11 cellular contexts compared by ENCODE assay signal in genomic region chr5:127958421-127959011, GRCh38.
DNase-seq lines count a peak whose midpoint lies in the region; ATAC-seq and TF ChIP-seq lines count a peak whose summit lies in the region.
"Had no signal": no experiment of that assay in that cellular context is flagged by ENCODE, and none has a peak within 500 bp of the region (broad histone marks: within the 10 kb centered on the region; RNA-seq: fewer than 3 reads in every experiment).

No MANE protein-coding gene starts in this region.

- H3K27ac ChIP-seq in breast epithelium (peak overlapping the region; percentile 64 to 68), upper lobe of left lung (peak overlapping the region; percentile 17 to 60 (median 47))

- POLR2A ChIA-PET in MCF 10A (lab: Yijun Ruan, JAX), result interaction anchor here (0.6 to 3.1 kb wide), 4 partner anchors 8 to 123 kb away, joined by 3 to 12 read pairs (median 8); no protein-coding TSS in a partner anchor

- H3K36me3 Mint-ChIP-seq in MCF 10A (ENCODE audit: insufficient read depth, unreplicated experiment), result peaks cover under 1% of the 10 kb centered on the region

- H3K9me3 ChIP-seq in breast epithelium, result no peaks in the 10 kb centered on the region
- H3K9me3 ChIP-seq in upper lobe of left lung, result no peaks in the 10 kb centered on the region

- H3K27me3 ChIP-seq in breast epithelium (no peaks in the 10 kb centered on the region), upper lobe of left lung (no peaks in the 10 kb centered on the region)

- DNase-seq in breast epithelium (ENCODE audit: low spot score in 2 of 2), result no peak
- DNase-seq in MCF 10A (ENCODE audit: unreplicated experiment), result no peak
- peak; percentile 63 for DNase-seq in NCI-H69 (lab: John Stamatoyannopoulos, UW)
- peak; percentile 16 for DNase-seq in globus pallidus (ENCODE audit: low spot score)
- no peak for DNase-seq in upper lobe of left lung
- no peak for DNase-seq in central memory CD4-positive, alpha-beta T cell
- no peak for DNase-seq in NK-92 treated with Interleukin-12 subunit alpha and Interleukin-12 subunit beta, amount 100 ng/mL, for 24 hours (lab: John Stamatoyannopoulos, UW)
- DNase-seq: activated CD4-positive, CD25-positive, alpha-beta regulatory T cell treated with anti-CD3 and anti-CD28 coated beads, Interleukin-2, amount 50 U/mL, for 72 hours; activated effector memory CD4-positive, alpha-beta T cell treated with Interleukin-2 at 50 U/mL for 16 hours had no signal

- TF ChIP-seq CTCF in breast epithelium (IDR thresholded peaks at IDR 0.05) (no peak), MCF 10A (IDR thresholded peaks at IDR 0.05; ENCODE audit: unreplicated experiment) (no peak), upper lobe of left lung (IDR thresholded peaks at IDR 0.05) (no peak)

- no peak for TF ChIP-seq EP300 in upper lobe of left lung (IDR thresholded peaks at IDR 0.05)

- no peaks in the 10 kb centered on the region for H3K27me3 Mint-ChIP-seq in MCF 10A (ENCODE audit: insufficient read depth, unreplicated experiment)

- intact Hi-C loops in breast epithelium (cut with DNase I; ENCODE audit: low total_unique reads), result no loop called here
- intact Hi-C loops in MCF 10A (cut with micrococcal nuclease), result loop anchor here (1.0 kb wide), 1 partner anchor 125 kb away; the partner anchor contains the start of gene SLC12A2

- peaks cover 37% of the 10 kb centered on the region for H3K4me1 Mint-ChIP-seq in MCF 10A (ENCODE audit: insufficient read depth, unreplicated experiment)

- H3K9me3 Mint-ChIP-seq in MCF 10A (ENCODE audit: unreplicated experiment), result no peaks in the 10 kb centered on the region

- H3K4me1 ChIP-seq in breast epithelium (peaks cover 0 to 20% of the 10 kb centered on the region in 2 donors), upper lobe of left lung (peaks cover 25 to 38% (median 34%) of the 10 kb centered on the region in 4 donors)

- H3K4me3 ChIP-seq in breast epithelium (no peak overlapping the region), upper lobe of left lung (no peak overlapping the region)

- H3K27ac Mint-ChIP-seq in MCF 10A (ENCODE audit: low read depth, unreplicated experiment), result no peak overlapping the region

- no peak overlapping the region for H3K4me3 Mint-ChIP-seq in MCF 10A (ENCODE audit: unreplicated experiment)

- CTCF ChIA-PET in MCF 10A (lab: Yijun Ruan, JAX), result interaction anchor here (0.6 to 1.5 kb wide), 8 partner anchors 19 to 1847 kb away, joined by 3 to 7 read pairs (median 4); no protein-coding TSS in a partner anchor

- WGBS in upper lobe of left lung, 2 donors, result 39 to 41% methylated on average over 5 of the region's 5 CpGs

- no peak for TF ChIP-seq POLR2A in breast epithelium (IDR thresholded peaks at IDR 0.05)
- TF ChIP-seq POLR2A in upper lobe of left lung (IDR thresholded peaks at IDR 0.05), result no peak

- no TSS peak for BruUV-seq in MCF 10A (replicated peaks; lab: Mats Ljungman, UMichigan)

- H3K36me3 ChIP-seq in breast epithelium, result no peaks in the 10 kb centered on the region
- no peaks in the 10 kb centered on the region for H3K36me3 ChIP-seq in upper lobe of left lung

- peak; percentile 30 to 71 for ATAC-seq in upper lobe of left lung (ENCODE audit: low FRiP score in 2 of 2)
- no peak for ATAC-seq in GM18867 (IDR thresholded peaks at IDR 0.05; ENCODE audit: unreplicated experiment)
- ATAC-seq: left lobe of liver had no signal

Comparison
In these comparisons a context has a peak if more than half of its experiments do, and no peak if none do; other contexts are left out.
1. DNase-seq: peak in NCI-H69 (single experiment) and globus pallidus (single experiment); none in breast epithelium (0 of 2), MCF 10A (single experiment), upper lobe of left lung (0 of 2), central memory CD4-positive, alpha-beta T cell (single experiment) and NK-92 treated with Interleukin-12 subunit alpha and Interleukin-12 subunit beta, amount 100 ng/mL, for 24 hours (single experiment).